Comparison of ENCODE assay signal across 30 cellular contexts in genomic region chr19:33825556-33825955, GRCh38.
"Had no signal": no experiment of that assay in that cellular context is flagged by ENCODE, and none has a peak within 500 bp of the region (broad histone marks: within the 10 kb centered on the region; RNA-seq: fewer than 3 reads in every experiment).

No MANE protein-coding gene starts in this region.

- H3K27ac ChIP-seq: left ventricle myocardium inferior, neural progenitor cell, neutrophil, ovary, right atrium auricular region, right lobe of liver, skin epidermis, suprapubic skin, thoracic aorta, tibial artery, upper lobe of right lung, uterus had no signal

- DNase-seq: hippocampal formation; kidney; left colon; left ventricle myocardium inferior; mesendoderm; naive B cell; natural killer cell; nephron progenitor cell; occipital lobe; ovary; stimulated activated CD4-positive, alpha-beta T cell treated with anti-CD3 and anti-CD28 coated beads, Interleukin-12 subunit alpha, Interleukin-12 subunit beta, amount 100 ng/mL, for 4 hours; stimulated activated CD4-positive, alpha-beta T cell treated with anti-CD3 and anti-CD28 coated beads, Interleukin-15, amount 100 ng/mL, for 24 hours; stimulated activated CD4-positive, alpha-beta T cell treated with anti-CD3 and anti-CD28 coated beads, Interleukin-4, amount 100 ng/mL, for 1 hour; stimulated activated naive CD4-positive, alpha-beta T cell; trophoblast cell; uterus had no signal

- H3K9ac ChIP-seq: neural progenitor cell had no signal

- H3K4me3 Mint-ChIP-seq: mesothelial cell of epicardium; naive B cell; natural killer cell; nephron progenitor cell; neural progenitor cell; stimulated activated effector memory CD8-positive, alpha-beta T cell treated with anti-CD3 and anti-CD28 coated beads, Interleukin-12 subunit alpha, Interleukin-12 subunit beta, amount 100 ng/mL, for 72 hours; stimulated activated naive CD8-positive, alpha-beta T cell treated with anti-CD3 and anti-CD28 coated beads, Interleukin-15, Interleukin-2, amounts not matched to agents 100 ng/mL and 50 ng/mL, for 24 hours had no signal

- ATAC-seq: left colon; natural killer cell; right lobe of liver; stimulated activated effector memory CD8-positive, alpha-beta T cell treated with anti-CD3 and anti-CD28 coated beads, Interleukin-12 subunit alpha, Interleukin-12 subunit beta, amount 100 ng/mL, for 72 hours; upper lobe of right lung had no signal

- H3K36me3 Mint-ChIP-seq: mesothelial cell of epicardium; naive B cell; natural killer cell; neural progenitor cell; stimulated activated effector memory CD8-positive, alpha-beta T cell treated with anti-CD3 and anti-CD28 coated beads, Interleukin-12 subunit alpha, Interleukin-12 subunit beta, amount 100 ng/mL, for 72 hours had no signal

- H3K9me3 ChIP-seq: neutrophil, ovary, right atrium auricular region, right lobe of liver, suprapubic skin, thoracic aorta, tibial artery, upper lobe of right lung, uterus had no signal

- H3K27me3 ChIP-seq: ovary, right atrium auricular region, suprapubic skin, upper lobe of right lung, uterus had no signal

- H3K36me3 ChIP-seq: left ventricle myocardium inferior, neural progenitor cell, neutrophil, ovary, right atrium auricular region, right lobe of liver, suprapubic skin, thoracic aorta, tibial artery, upper lobe of right lung, uterus had no signal

- H3K27ac Mint-ChIP-seq: mesothelial cell of epicardium; naive B cell; natural killer cell; nephron progenitor cell; neural progenitor cell; progenitor cell of endocrine pancreas; stimulated activated effector memory CD8-positive, alpha-beta T cell treated with anti-CD3 and anti-CD28 coated beads, Interleukin-12 subunit alpha, Interleukin-12 subunit beta, amount 100 ng/mL, for 72 hours; stimulated activated naive CD8-positive, alpha-beta T cell treated with anti-CD3 and anti-CD28 coated beads, Interleukin-15, Interleukin-2, amounts not matched to agents 100 ng/mL and 50 ng/mL, for 24 hours had no signal

- H3K9me3 Mint-ChIP-seq: mesothelial cell of epicardium; naive B cell; natural killer cell; nephron progenitor cell; neural progenitor cell; stimulated activated effector memory CD8-positive, alpha-beta T cell treated with anti-CD3 and anti-CD28 coated beads, Interleukin-12 subunit alpha, Interleukin-12 subunit beta, amount 100 ng/mL, for 72 hours; stimulated activated naive CD8-positive, alpha-beta T cell treated with anti-CD3 and anti-CD28 coated beads, Interleukin-15, Interleukin-2, amounts not matched to agents 100 ng/mL and 50 ng/mL, for 24 hours had no signal

- H3K4me3 ChIP-seq: left ventricle myocardium inferior, lung, neural progenitor cell, ovary, right atrium auricular region, right lobe of liver, skin epidermis, suprapubic skin, thoracic aorta, tibial artery, upper lobe of right lung, uterus had no signal
